1 cellular context compared by ENCODE assay signal in the genomic region with DNA sequence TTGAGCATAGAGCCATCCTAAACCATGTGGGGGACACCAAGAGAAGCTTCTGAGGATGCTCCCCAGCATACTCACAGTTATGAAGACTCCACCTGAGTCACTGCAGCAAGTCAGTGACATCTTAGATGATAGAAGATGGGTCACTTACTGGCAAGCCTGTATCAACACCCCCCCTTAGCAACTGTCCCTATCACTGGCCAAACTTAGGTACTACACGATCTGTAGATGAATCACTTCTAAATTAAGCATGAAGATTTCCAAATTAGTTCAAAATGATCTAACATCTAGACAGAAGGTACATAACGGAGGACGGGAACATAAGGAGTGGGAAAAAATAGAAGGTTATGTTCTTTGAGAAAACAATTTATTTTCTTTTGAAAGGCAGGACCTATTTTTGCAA.
TF ChIP-seq lines count a peak whose summit lies in the region.

No MANE protein-coding gene starts in this region.

TF ChIP-seq in IMR-90, 13 proteins besides CTCF, POLR2A, EP300 and RAD21 (continued from another document):
- TF ChIP-seq, protein P1, sequence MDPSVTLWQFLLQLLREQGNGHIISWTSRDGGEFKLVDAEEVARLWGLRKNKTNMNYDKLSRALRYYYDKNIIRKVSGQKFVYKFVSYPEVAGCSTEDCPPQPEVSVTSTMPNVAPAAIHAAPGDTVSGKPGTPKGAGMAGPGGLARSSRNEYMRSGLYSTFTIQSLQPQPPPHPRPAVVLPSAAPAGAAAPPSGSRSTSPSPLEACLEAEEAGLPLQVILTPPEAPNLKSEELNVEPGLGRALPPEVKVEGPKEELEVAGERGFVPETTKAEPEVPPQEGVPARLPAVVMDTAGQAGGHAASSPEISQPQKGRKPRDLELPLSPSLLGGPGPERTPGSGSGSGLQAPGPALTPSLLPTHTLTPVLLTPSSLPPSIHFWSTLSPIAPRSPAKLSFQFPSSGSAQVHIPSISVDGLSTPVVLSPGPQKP (IDR thresholded peaks at IDR 0.05; ENCODE audit: borderline replicate concordance, low read depth, low read length): no peak
- TF ChIP-seq RFX5 (IDR thresholded peaks at IDR 0.05; ENCODE audit: low read depth, low read length) (no peak), MAZ (IDR thresholded peaks at IDR 0.05; ENCODE audit: borderline replicate concordance, low read depth, low read length) (no peak), MXI1 (IDR thresholded peaks at IDR 0.05; ENCODE audit: borderline replicate concordance, low read depth, low read length) (no peak), SMC3 (IDR thresholded peaks at IDR 0.05; ENCODE audit: low read depth, low read length) (no peak), CHD1 (IDR thresholded peaks at IDR 0.05; ENCODE audit: low read depth, low read length) (no peak), RCOR1 (IDR thresholded peaks at IDR 0.05; ENCODE audit: insufficient replicate concordance, low read length) (no peak), MAFK (IDR thresholded peaks at IDR 0.05; ENCODE audit: low read depth, low read length) (no peak)
